ENCODE assay signal across 9 cellular contexts in genomic region chr19:5691930-5692784, GRCh38. TPM values are rescaled to one million over a fixed set of nuclear protein-coding genes. Genes with fewer than 3 reads are reported as not detected.
DNase-seq lines count a peak whose midpoint lies in the region; ATAC-seq and TF ChIP-seq lines count a peak whose summit lies in the region.
"Had no signal": no experiment of that assay in that cellular context is flagged by ENCODE, and none has a peak within 500 bp of the region (broad histone marks: within the 10 kb centered on the region; RNA-seq: fewer than 3 reads in every experiment).

No MANE protein-coding gene starts in this region.

- peaks cover 71% of the 10 kb centered on the region for H3K79me2 ChIP-seq in OCI-LY3 (ENCODE audit: low read length)

- H3K4me2 ChIP-seq in OCI-LY3 (ENCODE audit: low read length), result peak overlapping the region; percentile 87

- H3K27ac ChIP-seq in OCI-LY3 (ENCODE audit: low read length) (peak overlapping the region; percentile 78), dorsolateral prefrontal cortex (peak overlapping the region in 27 of 59 donors; percentile 11 to 95 (median 86)), psoas muscle (peak overlapping the region; percentile 91)

- 55 to 69% (median 64%) methylated on average over 37 to 38 of the region's 38 CpGs for WGBS in psoas muscle, 3 donors

- H3K4me1 ChIP-seq in OCI-LY3 (ENCODE audit: low read length), result peaks cover 17% of the 10 kb centered on the region
- H3K4me1 ChIP-seq in psoas muscle, result peaks cover 11% of the 10 kb centered on the region

- H3K9ac ChIP-seq in OCI-LY3 (ENCODE audit: low read length), result peak overlapping the region; percentile 91

- peaks cover 67% of the 10 kb centered on the region for H4K20me1 ChIP-seq in OCI-LY3 (ENCODE audit: insufficient read depth, low read length)

- H3K9me3 ChIP-seq in OCI-LY3 (ENCODE audit: insufficient read depth, low read length) (no peaks in the 10 kb centered on the region), psoas muscle (no peaks in the 10 kb centered on the region)

- DNase-seq in EL, result peak; percentile 42
- DNase-seq in dorsolateral prefrontal cortex, result no peak
- no peak for DNase-seq in psoas muscle
- DNase-seq in NOMO-1 treated with dmso at 0.1 percent for 144 hours (lab: John Stamatoyannopoulos, UW; ENCODE audit: unreplicated experiment), result no peak
- no peak for DNase-seq in T1000 (lab: John Stamatoyannopoulos, UW)
- DNase-seq in NK-92 (lab: John Stamatoyannopoulos, UW; ENCODE audit: unreplicated experiment), result no peak
- DNase-seq in NCI-H526 treated with DMSO at 0.1 percent for 48 hours (lab: John Stamatoyannopoulos, UW), result no peak

- no peak overlapping the region for H2AFZ ChIP-seq in OCI-LY3 (ENCODE audit: low read depth, low read length)

- H3K4me3 ChIP-seq in OCI-LY3 (ENCODE audit: low read length), result peak overlapping the region; percentile 91
- H3K4me3 ChIP-seq in dorsolateral prefrontal cortex, result peak overlapping the region in 42 of 59 donors; percentile 35 to 92 (median 79)
- H3K4me3 ChIP-seq in psoas muscle, result peak overlapping the region; percentile 97

- no peaks in the 10 kb centered on the region for H3K27me3 ChIP-seq in OCI-LY3 (ENCODE audit: low read depth, low read length)
- H3K27me3 ChIP-seq in dorsolateral prefrontal cortex, result no peaks in the 10 kb centered on the region
- H3K27me3 ChIP-seq in psoas muscle (ENCODE audit: insufficient read depth in 3 of 3, low read length in 2 of 3), result no peaks in the 10 kb centered on the region

- TF ChIP-seq CTCF in OCI-LY3 (IDR thresholded peaks at IDR 0.05; ENCODE audit: low read depth, low read length), result no peak
- TF ChIP-seq CTCF in dorsolateral prefrontal cortex (IDR thresholded peaks at IDR 0.05 in 54 of 56, conservative IDR thresholded peaks at IDR 0.05 in 2 of 56; ENCODE audit: low read depth in 1 of 56, partially characterized antibody in 56 of 56), result no peak
- no peak for TF ChIP-seq CTCF in psoas muscle (IDR thresholded peaks at IDR 0.05)

- intact Hi-C loops in dorsolateral prefrontal cortex (cut with DNase I) (loop anchor here in 1 of 2 donors (2.0 kb wide), 1 partner anchor 29 kb away; the partner anchor contains the start of genes CATSPERD and LONP1), psoas muscle (cut with DNase I) (loop anchor here in 1 of 2 donors (2.0 kb wide), 1 partner anchor 27 kb away; no protein-coding TSS in a partner anchor)

- H3K36me3 ChIP-seq in OCI-LY3 (replicated peaks; ENCODE audit: low read depth, low read length) (peaks cover 65% of the 10 kb centered on the region), psoas muscle (ENCODE audit: insufficient read depth in 1 of 2, low read depth in 1 of 2) (peaks cover 10 to 56% of the 10 kb centered on the region in 2 donors)

- ATAC-seq in psoas muscle, result no peak

RNA-seq across cellular contexts. Expression of gene RPL36, which starts 2.1 kb away (rescaled TPM):
- 100 to 1,000 TPM; 215 to 431 (median 280) TPM for total RNA-seq in dorsolateral prefrontal cortex
- total RNA-seq in psoas muscle, result 100 to 1,000 TPM; 440 to 572 (median 473) TPM
- polyA plus RNA-seq in psoas muscle, result 100 to 1,000 TPM; 647 to 814 (median 648) TPM

RNA-seq across cellular contexts. Expression of gene HSD11B1L, which starts 11.3 kb away (rescaled TPM):
- total RNA-seq in dorsolateral prefrontal cortex, result 10 to 100 TPM; 20.4 to 80.3 (median 55.4) TPM
- total RNA-seq in psoas muscle, result 1 to 10 TPM; 4.5 to 6.2 (median 4.6) TPM
- 10 to 100 TPM in 2 of 3 donors, 1 to 10 TPM in 1; 4.7 to 15.6 (median 11.7) TPM for polyA plus RNA-seq in psoas muscle

RNA-seq across cellular contexts. Expression of gene MICOS13, which starts 11.8 kb away (rescaled TPM):
- 10 to 100 TPM; 42.0 to 91.5 (median 69.5) TPM for total RNA-seq in dorsolateral prefrontal cortex
- 100 to 1,000 TPM; 103 to 133 (median 119) TPM for total RNA-seq in psoas muscle
- polyA plus RNA-seq in psoas muscle, result 100 to 1,000 TPM; 138 to 245 (median 234) TPM

RNA-seq across cellular contexts. Expression of gene LONP1, which starts 27.8 kb away (rescaled TPM):
- total RNA-seq in dorsolateral prefrontal cortex (100 to 1,000 TPM in 10 of 120 experiments, 10 to 100 TPM in 110; 64.2 to 132 (median 86.5) TPM), psoas muscle (10 to 100 TPM; 61.0 to 97.1 (median 73.8) TPM)
- polyA plus RNA-seq in psoas muscle, result 100 to 1,000 TPM in 1 of 3 donors, 10 to 100 TPM in 2; 58.6 to 127 (median 83.3) TPM

RNA-seq across cellular contexts. Expression of gene CATSPERD, which starts 28.3 kb away (rescaled TPM):
- total RNA-seq in dorsolateral prefrontal cortex (not detected), psoas muscle (not detected)
- not detected for polyA plus RNA-seq in psoas muscle
- total RNA-seq: NCI-H460 had no signal
